In the genomic region with DNA sequence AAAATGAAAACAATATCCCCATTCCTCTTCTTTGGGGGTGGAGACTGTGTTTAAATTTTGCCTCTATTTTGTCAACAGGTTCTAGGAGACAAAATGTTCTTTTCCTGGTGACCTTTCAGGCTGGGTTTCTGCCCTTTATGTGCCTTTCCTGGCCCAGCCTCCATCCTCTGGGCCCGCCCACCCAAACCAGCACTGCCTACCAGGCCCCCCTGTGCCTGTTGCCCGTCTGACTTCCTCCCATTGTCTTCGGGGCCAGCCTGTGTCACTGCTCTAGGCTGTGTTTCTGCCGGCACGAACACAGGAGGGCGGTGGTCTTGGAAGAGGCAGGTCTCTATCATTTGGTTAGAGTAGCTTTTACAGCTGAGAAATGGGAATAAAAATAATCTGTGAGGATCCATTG, we compare ENCODE assay signal across 8 cellular contexts. TPM values are rescaled to one million over a fixed set of nuclear protein-coding genes. Genes with fewer than 3 reads are reported as not detected.
A peak's percentile ranks its signal among the peaks of the same experiment; 100 is the strongest.
DNase-seq lines count a peak whose midpoint lies in the region; ATAC-seq and TF ChIP-seq lines count a peak whose summit lies in the region.

No MANE protein-coding gene starts in this region.

- peaks cover 36% of the 10 kb centered on the region for H3K4me1 ChIP-seq in Caco-2

- H3K27ac Mint-ChIP-seq in activated naive CD4-positive, alpha-beta T cell treated with anti-CD3 and anti-CD28 coated beads, Interleukin-2, amount 50 U/mL, for 72 hours = peak overlapping the region; percentile 80 to 99
- H3K27ac Mint-ChIP-seq in immature natural killer cell (peak overlapping the region; percentile 92 to 97 (median 94)), Caco-2 (ENCODE audit: unreplicated experiment) (no peak overlapping the region)

- no peaks in the 10 kb centered on the region for H3K9me3 ChIP-seq in Caco-2

- H3K4me1 Mint-ChIP-seq in immature natural killer cell (peaks cover 99 to 100% of the 10 kb centered on the region in 2 donors), Caco-2 (ENCODE audit: low read depth, unreplicated experiment) (peaks cover 59% of the 10 kb centered on the region)

- no peak for TF ChIP-seq CTCF in Caco-2 (IDR thresholded peaks at IDR 0.05; ENCODE audit: insufficient read depth in 1 of 2, low read depth in 1 of 2, low read length in 1 of 2, severe bottlenecking in 1 of 2, unreplicated experiment in 1 of 2)

- POLR2A ChIA-PET in Caco-2 (lab: Charles Lee) = no interaction called here

- H3K4me3 Mint-ChIP-seq in immature natural killer cell (peak overlapping the region; percentile 75 to 97 (median 87)), Caco-2 (ENCODE audit: unreplicated experiment) (no peak overlapping the region)

- peak in 1 of 2 donors; percentile 15 for ATAC-seq in activated naive CD4-positive, alpha-beta T cell treated with anti-CD3 and anti-CD28 coated beads, Interleukin-2, amount 50 U/mL, for 72 hours

- peaks cover 5 to 23% of the 10 kb centered on the region in 2 donors for H3K36me3 Mint-ChIP-seq in activated naive CD4-positive, alpha-beta T cell treated with anti-CD3 and anti-CD28 coated beads, Interleukin-2, amount 50 U/mL, for 72 hours
- peaks cover 0 to 17% (median 3%) of the 10 kb centered on the region in 3 donors for H3K36me3 Mint-ChIP-seq in immature natural killer cell
- peaks cover 60% of the 10 kb centered on the region for H3K36me3 Mint-ChIP-seq in Caco-2 (ENCODE audit: insufficient read depth, unreplicated experiment)

- no TSS peak for BruUV-seq in Caco-2 (replicated peaks; lab: Mats Ljungman, UMichigan)

- H3K4me3 ChIP-seq in Caco-2 (ENCODE audit: low read depth, low read length) = no peak overlapping the region

- H3K27me3 ChIP-seq in Caco-2 (replicated peaks; ENCODE audit: control insufficient read depth, insufficient read depth, low read length) = no peaks in the 10 kb centered on the region

- DNase-seq in OCI-M1 (lab: John Stamatoyannopoulos, UW) (peak; percentile 43), immature natural killer cell (peak; percentile 55 to 58 (median 57)), HCEC 1CT (no peak), NCI-H1092 treated with DMSO at 0.1 percent for 48 hours (lab: John Stamatoyannopoulos, UW) (no peak), Caco-2 (no peak), NCI-H2029 treated with DMSO at 0.1 percent for 48 hours (lab: John Stamatoyannopoulos, UW) (no peak)
- no peak for DNase-seq in activated naive CD4-positive, alpha-beta T cell treated with anti-CD3 and anti-CD28 coated beads, Interleukin-2, amount 50 U/mL, for 72 hours (ENCODE audit: low spot score in 2 of 2)
- DNase-seq in stimulated activated CD4-positive, alpha-beta T cell treated with anti-CD3 and anti-CD28 coated beads, Interleukin-1b, Interleukin-23, amount 100 ng/mL, for 48 hours = peak; percentile 50

- CTCF ChIA-PET in Caco-2 (lab: Charles Lee) = interaction anchor here (1.3 kb wide), 1 partner anchor 37 kb away, joined by 9 read pairs; no protein-coding TSS in a partner anchor

- no peaks in the 10 kb centered on the region for H3K9me3 Mint-ChIP-seq in activated naive CD4-positive, alpha-beta T cell treated with anti-CD3 and anti-CD28 coated beads, Interleukin-2, amount 50 U/mL, for 72 hours
- H3K9me3 Mint-ChIP-seq in immature natural killer cell = no peaks in the 10 kb centered on the region
- H3K9me3 Mint-ChIP-seq in Caco-2 (ENCODE audit: unreplicated experiment) = no peaks in the 10 kb centered on the region

- H3K36me3 ChIP-seq in Caco-2 (ENCODE audit: control insufficient read depth, insufficient read depth, low read length) = peaks cover 5% of the 10 kb centered on the region

- peaks cover 0 to 6% (median 2%) of the 10 kb centered on the region in 3 donors for H3K27me3 Mint-ChIP-seq in immature natural killer cell (ENCODE audit: low read depth in 3 of 3)
- no peaks in the 10 kb centered on the region for H3K27me3 Mint-ChIP-seq in Caco-2 (ENCODE audit: insufficient read depth, unreplicated experiment)

- intact Hi-C loops in Caco-2 (cut with micrococcal nuclease; ENCODE audit: unreplicated experiment) = no loop called here

RNA-seq across cellular contexts. Expression of a gene that starts 13.9 kb away (rescaled TPM):
- 10 to 100 TPM; 30.7 to 53.6 TPM for total RNA-seq in activated naive CD4-positive, alpha-beta T cell treated with anti-CD3 and anti-CD28 coated beads, Interleukin-2, amount 50 U/mL, for 72 hours
- polyA plus RNA-seq in immature natural killer cell = 100 to 1,000 TPM; 141 to 363 (median 226) TPM
- total RNA-seq in Caco-2 (2022) = 138 and 140 TPM in 2 replicates

RNA-seq across cellular contexts. Expression of a gene that starts 59.7 kb away (rescaled TPM):
- total RNA-seq in activated naive CD4-positive, alpha-beta T cell treated with anti-CD3 and anti-CD28 coated beads, Interleukin-2, amount 50 U/mL, for 72 hours = 10 to 100 TPM; 15.1 to 18.5 TPM
- polyA plus RNA-seq in immature natural killer cell = 1 to 10 TPM; 3.9 to 6.3 (median 4.3) TPM
- 82.0 and 88.6 TPM in 2 replicates for total RNA-seq in Caco-2 (2022)

Comparison
In these comparisons a context has a peak if more than half of its experiments do, and no peak if none do; other contexts are left out.
1. DNase-seq: peak in OCI-M1 (single experiment), immature natural killer cell (3 of 3) and stimulated activated CD4-positive, alpha-beta T cell treated with anti-CD3 and anti-CD28 coated beads, Interleukin-1b, Interleukin-23, amount 100 ng/mL, for 48 hours (single experiment); none in activated naive CD4-positive, alpha-beta T cell treated with anti-CD3 and anti-CD28 coated beads, Interleukin-2, amount 50 U/mL, for 72 hours (0 of 2), HCEC 1CT (single experiment), NCI-H1092 treated with DMSO at 0.1 percent for 48 hours (single experiment), Caco-2 (0 of 2) and NCI-H2029 treated with DMSO at 0.1 percent for 48 hours (single experiment).